ENCODE assay signal across 30 cellular contexts in genomic region chr6:33194431-33194979, GRCh38.
"Had no signal": no experiment of that assay in that cellular context is flagged by ENCODE, and none has a peak within 500 bp of the region (broad histone marks: within the 10 kb centered on the region; RNA-seq: fewer than 3 reads in every experiment).

No MANE protein-coding gene starts in this region.

- H3K4me3 ChIP-seq: adrenal gland, MG63, SJCRH30 had no signal

- ATAC-seq: activated CD8-positive, alpha-beta memory T cell treated with anti-CD3 and anti-CD28 coated beads, Interleukin-2, amount 10 ng/mL, durations not matched to agents 7 days and 5 days; SK-N-SH treated with all-trans-retinoic acid at 6 μM for 48 hours had no signal

- H3K4me3 Mint-ChIP-seq: activated B cell treated with CpG ODN at 0.5 μM for 24 hours; activated CD4-positive, alpha-beta T cell treated with anti-CD3 and anti-CD28 coated beads, Interleukin-2, amount 10 ng/mL, durations not matched to agents 24 days and 14 days; activated CD8-positive, alpha-beta memory T cell treated with anti-CD3 and anti-CD28 coated beads, Interleukin-2, amount 10 ng/mL, durations not matched to agents 7 days and 5 days; activated naive CD8-positive, alpha-beta T cell treated with anti-CD3 and anti-CD28 coated beads for 36 hours; activated T-cell treated with anti-CD3 and anti-CD28 coated beads, Interleukin-2, amount 50 U/mL, for 24 hours; activated T-helper 1 cell treated with anti-CD3 and anti-CD28 coated beads, Interleukin-12 subunit alpha, Interleukin-12 subunit beta, Interleukin-2, Interleukin-4 antibody, amounts not matched to agents 30 ng/mL and 10 ng/mL and 1 ng/mL, durations not matched to agents 14 hours and 24 hours and 36 hours; T-helper 1 cell treated with Interleukin-12 subunit alpha and Interleukin-12 subunit beta and Interleukin-4 antibody, amounts not matched to agents 30 μg/mL and 1 μg/mL, for 36 hours had no signal

- H3K9me3 ChIP-seq: adrenal gland, MG63, SJCRH30 had no signal

- H3K9me3 Mint-ChIP-seq: activated B cell treated with CpG ODN at 0.5 μM for 24 hours; activated CD4-positive, alpha-beta T cell treated with anti-CD3 and anti-CD28 coated beads, Interleukin-2, amount 10 ng/mL, durations not matched to agents 24 days and 14 days; activated naive CD8-positive, alpha-beta T cell treated with anti-CD3 and anti-CD28 coated beads for 36 hours; activated T-cell treated with anti-CD3 and anti-CD28 coated beads, Interleukin-2, amount 50 U/mL, for 24 hours; activated T-helper 1 cell treated with anti-CD3 and anti-CD28 coated beads, Interleukin-12 subunit alpha, Interleukin-12 subunit beta, Interleukin-2, Interleukin-4 antibody, amounts not matched to agents 30 ng/mL and 10 ng/mL and 1 ng/mL, durations not matched to agents 14 hours and 24 hours and 36 hours; T-helper 1 cell treated with Interleukin-12 subunit alpha and Interleukin-12 subunit beta and Interleukin-4 antibody, amounts not matched to agents 30 μg/mL and 1 μg/mL, for 36 hours had no signal

- H3K27me3 ChIP-seq: MG63, SJCRH30 had no signal

- H3K27ac ChIP-seq: adrenal gland, SJCRH30 had no signal

- H3K27ac Mint-ChIP-seq: activated B cell treated with CpG ODN at 0.5 μM for 24 hours; activated CD4-positive, alpha-beta T cell treated with anti-CD3 and anti-CD28 coated beads, Interleukin-2, amount 10 ng/mL, durations not matched to agents 24 days and 14 days; activated CD8-positive, alpha-beta memory T cell treated with anti-CD3 and anti-CD28 coated beads, Interleukin-2, amount 10 ng/mL, durations not matched to agents 7 days and 5 days; activated naive CD8-positive, alpha-beta T cell treated with anti-CD3 and anti-CD28 coated beads for 36 hours; activated T-helper 1 cell treated with anti-CD3 and anti-CD28 coated beads, Interleukin-12 subunit alpha, Interleukin-12 subunit beta, Interleukin-2, Interleukin-4 antibody, amounts not matched to agents 30 ng/mL and 10 ng/mL and 1 ng/mL, durations not matched to agents 14 hours and 24 hours and 36 hours; T-helper 1 cell treated with Interleukin-12 subunit alpha and Interleukin-12 subunit beta and Interleukin-4 antibody, amounts not matched to agents 30 μg/mL and 1 μg/mL, for 36 hours had no signal

- DNase-seq: activated B cell treated with CpG ODN at 0.5 μM for 24 hours; activated CD4-positive, alpha-beta T cell treated with anti-CD3 and anti-CD28 coated beads for 1 hour; activated CD4-positive, alpha-beta T cell treated with anti-CD3 and anti-CD28 coated beads, Interleukin-2, amount 10 ng/mL, durations not matched to agents 24 days and 14 days; activated CD4-positive, alpha-beta T cell treated with anti-CD3 and anti-CD28 coated beads, Interleukin-2, amount 50 U/mL, for 48 hours; activated CD8-positive, alpha-beta memory T cell treated with anti-CD3 and anti-CD28 coated beads, Interleukin-2, amount 10 ng/mL, durations not matched to agents 7 days and 5 days; activated effector memory CD4-positive, alpha-beta T cell treated with Interleukin-2 at 50 U/mL for 16 hours; activated naive CD4-positive, alpha-beta T cell; activated naive CD8-positive, alpha-beta T cell treated with anti-CD3 and anti-CD28 coated beads for 36 hours; activated T-cell treated with anti-CD3 and anti-CD28 coated beads, Interleukin-2, amount 50 U/mL, for 24 hours; anterior cingulate cortex; MG63; MV-4-11; NCI-H1092 treated with DMSO at 0.1 percent for 48 hours; NCI-H1417 treated with DMSO at 0.1 percent for 48 hours; NCI-H1694; NCI-H2029; NCI-H2107; NCI-H345; NCI-H510A; NCI-H526 treated with DMSO at 0.1 percent for 48 hours; NK-92 treated with Interleukin-12 subunit alpha and Interleukin-12 subunit beta, amount 100 ng/mL, for 24 hours; OCI-M1; Right ventricle myocardium superior; RPMI8226; SJCRH30; T-helper 9 cell had no signal
